ENCODE assay signal across 1 cellular context in genomic region chr5:179907570-179908324, GRCh38.
TF ChIP-seq lines count a peak whose summit lies in the region.

Gene TBC1D9B, minus strand, starts transcription at chr5:179907897. Its CDS starts 76 bp downstream, at chr5:179907821.

TF ChIP-seq in HCT116, 20 proteins besides CTCF, POLR2A, EP300 and RAD21 (continued from another document):
- TF ChIP-seq MAX (IDR thresholded peaks at IDR 0.05): peak; percentile 51; the same call in 1 of the 2 replicates
- TF ChIP-seq FOSL1 (IDR thresholded peaks at IDR 0.05; ENCODE audit: low read depth): no peak
- no peak for TF ChIP-seq EZH2phosphoT487 (IDR thresholded peaks at IDR 0.05; ENCODE audit: borderline replicate concordance)
